1 cellular context compared by ENCODE assay signal in the genomic region with DNA sequence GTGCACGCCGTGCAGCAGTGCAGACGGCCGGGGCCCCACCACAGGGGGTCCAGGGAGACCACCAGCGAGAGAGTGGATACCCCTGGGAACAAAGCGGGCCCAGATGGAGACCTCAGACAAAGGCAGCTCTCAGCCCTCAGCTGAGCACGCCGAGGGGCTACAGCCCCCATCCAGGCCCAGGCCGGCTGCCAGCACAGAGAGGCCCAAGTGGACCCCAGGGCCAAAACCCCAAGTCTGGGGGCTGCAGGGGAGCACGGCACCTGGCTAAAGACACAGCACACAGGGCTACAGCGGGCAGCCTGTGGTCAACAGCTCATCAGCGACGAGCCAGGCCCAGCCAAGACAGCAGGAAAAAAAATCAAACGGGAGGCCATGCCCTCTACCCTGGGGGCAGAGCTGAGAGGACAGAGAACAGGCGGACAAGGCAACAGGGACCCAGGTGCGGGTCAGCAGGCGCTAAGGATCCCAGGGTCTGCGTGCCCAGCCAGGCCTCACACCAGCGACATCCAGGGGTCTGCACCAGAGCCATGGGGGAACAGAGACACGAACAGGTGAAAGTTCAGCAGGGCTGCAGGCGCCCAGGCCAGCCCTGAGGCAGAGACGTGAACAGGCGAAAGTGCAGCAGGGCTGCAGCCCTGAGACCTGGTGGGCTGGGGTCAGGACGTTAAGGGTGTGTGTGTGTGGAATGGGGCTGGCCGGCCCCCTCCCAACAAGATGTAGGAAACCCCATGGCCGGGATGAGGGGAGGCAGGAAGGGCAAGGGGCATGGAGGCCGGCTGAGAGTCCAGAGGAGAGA.
TF ChIP-seq lines count a peak whose summit lies in the region.

No MANE protein-coding gene starts in this region.

TF ChIP-seq in SK-N-SH treated with all-trans-retinoic acid at 6 μM for 48 hours, 23 proteins besides CTCF, POLR2A, EP300 and RAD21 (continued from another document):
- TF ChIP-seq, protein P1, sequence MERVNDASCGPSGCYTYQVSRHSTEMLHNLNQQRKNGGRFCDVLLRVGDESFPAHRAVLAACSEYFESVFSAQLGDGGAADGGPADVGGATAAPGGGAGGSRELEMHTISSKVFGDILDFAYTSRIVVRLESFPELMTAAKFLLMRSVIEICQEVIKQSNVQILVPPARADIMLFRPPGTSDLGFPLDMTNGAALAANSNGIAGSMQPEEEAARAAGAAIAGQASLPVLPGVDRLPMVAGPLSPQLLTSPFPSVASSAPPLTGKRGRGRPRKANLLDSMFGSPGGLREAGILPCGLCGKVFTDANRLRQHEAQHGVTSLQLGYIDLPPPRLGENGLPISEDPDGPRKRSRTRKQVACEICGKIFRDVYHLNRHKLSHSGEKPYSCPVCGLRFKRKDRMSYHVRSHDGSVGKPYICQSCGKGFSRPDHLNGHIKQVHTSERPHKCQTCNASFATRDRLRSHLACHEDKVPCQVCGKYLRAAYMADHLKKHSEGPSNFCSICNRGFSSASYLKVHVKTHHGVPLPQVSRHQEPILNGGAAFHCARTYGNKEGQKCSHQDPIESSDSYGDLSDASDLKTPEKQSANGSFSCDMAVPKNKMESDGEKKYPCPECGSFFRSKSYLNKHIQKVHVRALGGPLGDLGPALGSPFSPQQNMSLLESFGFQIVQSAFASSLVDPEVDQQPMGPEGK (CRISPR knock-in tag; IDR thresholded peaks at IDR 0.05; ENCODE audit: borderline replicate concordance), result no peak
- no peak for TF ChIP-seq TOX (CRISPR knock-in tag; IDR thresholded peaks at IDR 0.05; ENCODE audit: borderline replicate concordance)
- TF ChIP-seq BACH2 (CRISPR knock-in tag; IDR thresholded peaks at IDR 0.05; ENCODE audit: borderline replicate concordance), result no peak
- no peak for TF ChIP-seq OSR1 (CRISPR knock-in tag; IDR thresholded peaks at IDR 0.05)
- TF ChIP-seq ZFP30 (CRISPR knock-in tag; IDR thresholded peaks at IDR 0.05), result no peak
- TF ChIP-seq, protein P2, sequence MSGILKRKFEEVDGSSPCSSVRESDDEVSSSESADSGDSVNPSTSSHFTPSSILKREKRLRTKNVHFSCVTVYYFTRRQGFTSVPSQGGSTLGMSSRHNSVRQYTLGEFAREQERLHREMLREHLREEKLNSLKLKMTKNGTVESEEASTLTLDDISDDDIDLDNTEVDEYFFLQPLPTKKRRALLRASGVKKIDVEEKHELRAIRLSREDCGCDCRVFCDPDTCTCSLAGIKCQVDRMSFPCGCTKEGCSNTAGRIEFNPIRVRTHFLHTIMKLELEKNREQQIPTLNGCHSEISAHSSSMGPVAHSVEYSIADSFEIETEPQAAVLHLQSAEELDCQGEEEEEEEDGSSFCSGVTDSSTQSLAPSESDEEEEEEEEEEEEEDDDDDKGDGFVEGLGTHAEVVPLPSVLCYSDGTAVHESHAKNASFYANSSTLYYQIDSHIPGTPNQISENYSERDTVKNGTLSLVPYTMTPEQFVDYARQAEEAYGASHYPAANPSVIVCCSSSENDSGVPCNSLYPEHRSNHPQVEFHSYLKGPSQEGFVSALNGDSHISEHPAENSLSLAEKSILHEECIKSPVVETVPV (CRISPR knock-in tag; IDR thresholded peaks at IDR 0.05), result no peak
- TF ChIP-seq, protein P3, sequence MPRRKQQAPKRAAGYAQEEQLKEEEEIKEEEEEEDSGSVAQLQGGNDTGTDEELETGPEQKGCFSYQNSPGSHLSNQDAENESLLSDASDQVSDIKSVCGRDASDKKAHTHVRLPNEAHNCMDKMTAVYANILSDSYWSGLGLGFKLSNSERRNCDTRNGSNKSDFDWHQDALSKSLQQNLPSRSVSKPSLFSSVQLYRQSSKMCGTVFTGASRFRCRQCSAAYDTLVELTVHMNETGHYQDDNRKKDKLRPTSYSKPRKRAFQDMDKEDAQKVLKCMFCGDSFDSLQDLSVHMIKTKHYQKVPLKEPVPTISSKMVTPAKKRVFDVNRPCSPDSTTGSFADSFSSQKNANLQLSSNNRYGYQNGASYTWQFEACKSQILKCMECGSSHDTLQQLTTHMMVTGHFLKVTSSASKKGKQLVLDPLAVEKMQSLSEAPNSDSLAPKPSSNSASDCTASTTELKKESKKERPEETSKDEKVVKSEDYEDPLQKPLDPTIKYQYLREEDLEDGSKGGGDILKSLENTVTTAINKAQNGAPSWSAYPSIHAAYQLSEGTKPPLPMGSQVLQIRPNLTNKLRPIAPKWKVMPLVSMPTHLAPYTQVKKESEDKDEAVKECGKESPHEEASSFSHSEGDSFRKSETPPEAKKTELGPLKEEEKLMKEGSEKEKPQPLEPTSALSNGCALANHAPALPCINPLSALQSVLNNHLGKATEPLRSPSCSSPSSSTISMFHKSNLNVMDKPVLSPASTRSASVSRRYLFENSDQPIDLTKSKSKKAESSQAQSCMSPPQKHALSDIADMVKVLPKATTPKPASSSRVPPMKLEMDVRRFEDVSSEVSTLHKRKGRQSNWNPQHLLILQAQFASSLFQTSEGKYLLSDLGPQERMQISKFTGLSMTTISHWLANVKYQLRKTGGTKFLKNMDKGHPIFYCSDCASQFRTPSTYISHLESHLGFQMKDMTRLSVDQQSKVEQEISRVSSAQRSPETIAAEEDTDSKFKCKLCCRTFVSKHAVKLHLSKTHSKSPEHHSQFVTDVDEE (CRISPR knock-in tag; IDR thresholded peaks at IDR 0.05), result no peak
- no peak for TF ChIP-seq TCF4 (CRISPR knock-in tag; IDR thresholded peaks at IDR 0.05; ENCODE audit: borderline replicate concordance)
- TF ChIP-seq ZNF8 (CRISPR knock-in tag; IDR thresholded peaks at IDR 0.05), result no peak
- no peak for TF ChIP-seq ARNTL (CRISPR knock-in tag; IDR thresholded peaks at IDR 0.05; ENCODE audit: borderline replicate concordance, low read depth)
- no peak for TF ChIP-seq ZNF565 (CRISPR knock-in tag; conservative IDR thresholded peaks at IDR 0.05; ENCODE audit: low read depth)
- no peak for TF ChIP-seq CSDC2 (CRISPR knock-in tag; IDR thresholded peaks at IDR 0.05)
- no peak for TF ChIP-seq GLIS3 (CRISPR knock-in tag; IDR thresholded peaks at IDR 0.05)
